8 cellular contexts compared by ENCODE assay signal in the genomic region with DNA sequence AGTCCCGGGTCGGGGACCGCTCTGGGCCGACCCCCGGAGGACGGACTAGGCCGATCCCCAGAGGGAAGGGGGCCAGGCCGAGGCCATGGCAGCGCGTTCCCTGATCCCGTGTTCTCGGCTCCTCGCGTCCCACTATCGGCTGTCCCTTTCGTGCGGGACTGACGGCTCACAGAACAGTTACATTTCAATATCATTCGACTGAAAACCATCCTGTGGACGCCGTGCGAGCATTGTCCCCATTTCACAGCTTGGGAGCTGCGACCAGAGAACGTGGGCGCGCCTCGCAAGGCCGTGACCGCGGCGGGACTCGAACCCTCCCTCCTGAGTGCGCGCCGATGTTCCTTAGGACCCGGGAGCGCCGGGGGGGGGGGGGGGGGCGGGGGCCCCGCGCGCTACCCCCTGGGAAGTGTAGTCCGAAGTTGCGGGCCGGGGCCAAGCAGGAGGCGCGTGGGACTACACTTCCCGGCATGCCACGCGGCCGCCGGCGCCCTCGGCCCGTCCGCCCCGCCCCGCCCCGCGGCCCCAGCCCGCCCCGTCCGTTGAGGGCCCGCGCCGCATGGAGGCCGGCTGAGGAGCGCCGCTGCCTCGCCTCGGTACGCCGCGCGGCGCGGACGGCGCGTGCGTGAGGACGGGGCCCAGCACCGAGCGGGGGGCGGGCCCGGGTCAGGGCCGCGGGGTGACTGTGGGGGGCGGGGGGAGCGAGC. TPM values are rescaled to one million over a fixed set of nuclear protein-coding genes. Genes with fewer than 3 reads are reported as not detected.
DNase-seq lines count a peak whose midpoint lies in the region; ATAC-seq, FAIRE-seq and TF ChIP-seq lines count a peak whose summit lies in the region.

A gene with protein sequence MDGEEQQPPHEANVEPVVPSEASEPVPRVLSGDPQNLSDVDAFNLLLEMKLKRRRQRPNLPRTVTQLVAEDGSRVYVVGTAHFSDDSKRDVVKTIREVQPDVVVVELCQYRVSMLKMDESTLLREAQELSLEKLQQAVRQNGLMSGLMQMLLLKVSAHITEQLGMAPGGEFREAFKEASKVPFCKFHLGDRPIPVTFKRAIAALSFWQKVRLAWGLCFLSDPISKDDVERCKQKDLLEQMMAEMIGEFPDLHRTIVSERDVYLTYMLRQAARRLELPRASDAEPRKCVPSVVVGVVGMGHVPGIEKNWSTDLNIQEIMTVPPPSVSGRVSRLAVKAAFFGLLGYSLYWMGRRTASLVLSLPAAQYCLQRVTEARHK (plus strand): TSS at position 530 of the 704 bp plus-strand sequence. CDS start 7,148 bp downstream, outside the sequence.

- H2BK5ac ChIP-seq in neuronal stem cell (ENCODE audit: low read length), result peak within 1 kb of the TSS; percentile 35

- H3K36me3 Mint-ChIP-seq in activated naive CD4-positive, alpha-beta T cell treated with anti-CD3 and anti-CD28 coated beads for 36 hours (ENCODE audit: low read depth), result peaks cover 2% of the 10 kb centered on the region

- H4K20me1 ChIP-seq in SK-N-SH (ENCODE audit: insufficient read depth), result 0 out of 2 replicates have a peak, but pooled peaks cover 14% of the 10 kb centered on the region

- H3K27ac ChIP-seq in SK-N-SH (ENCODE audit: low read depth in 2 of 2, low read length in 1 of 2) (peak within 1 kb of the TSS in 1 of 2 experiments; percentile 69; a peak in 1 of 4 replicates), neuronal stem cell (replicated peaks; ENCODE audit: low read length) (no peak within 1 kb of the TSS), stomach smooth muscle (ENCODE audit: low read length) (no peak within 1 kb of the TSS)

- H3K9me3 Mint-ChIP-seq in activated naive CD4-positive, alpha-beta T cell treated with anti-CD3 and anti-CD28 coated beads for 36 hours, result no peaks in the 10 kb centered on the region

- DNase-seq in AG04449 (ENCODE audit: low read depth, low spot score), result no peak
- peak; percentile 34 for DNase-seq in KG1 (lab: John Stamatoyannopoulos, UW)
- DNase-seq in SK-N-SH, result peak; percentile 99
- peak; percentile 90 for DNase-seq in activated naive CD4-positive, alpha-beta T cell treated with anti-CD3 and anti-CD28 coated beads for 36 hours
- DNase-seq in frontal cortex (ENCODE audit: low spot score in 2 of 2), result peak; percentile 99 to 100
- DNase-seq in neuronal stem cell (ENCODE audit: low spot score), result peak; percentile 81

- FAIRE-seq in frontal cortex (lab: Jason Lieb, UNC), result no peak

- POLR2A ChIA-PET in AG04449 (lab: Yijun Ruan, JAX), result no interaction called here
- POLR2A ChIA-PET in SK-N-SH (lab: Yijun Ruan, JAX), result no interaction called here

- H3K4me3 ChIP-seq in AG04449 (ENCODE audit: low read depth, low read length) (peak within 1 kb of the TSS; percentile 67), SK-N-SH (ENCODE audit: low read depth in 2 of 2, low read length in 1 of 2) (peak within 1 kb of the TSS; percentile 68 to 73), neuronal stem cell (ENCODE audit: low read length in 2 of 2) (peak within 1 kb of the TSS; percentile 74 to 87), stomach smooth muscle (ENCODE audit: low read length in 2 of 2) (peak within 1 kb of the TSS; percentile 68 to 83)

- WGBS in SK-N-SH (ENCODE audit: low lambda C conversion rate), result 40% methylated on average over 27 of the region's 90 CpGs
- WGBS in neuronal stem cell (ENCODE audit: extremely low coverage in 2 of 2, insufficient read length in 2 of 2, insufficient replicate concordance in 1 of 2), 2 donors, result no CpG with 5 or more reads among the region's 90 CpGs

- TF ChIP-seq EP300 in SK-N-SH (IDR thresholded peaks at IDR 0.05; ENCODE audit: borderline replicate concordance in 1 of 2, low read depth in 1 of 2, low read length in 1 of 2), result no peak

- peaks cover 4 to 45% of the 10 kb centered on the region in 2 experiments; a peak in 2 of 4 replicates for H3K4me1 ChIP-seq in SK-N-SH (ENCODE audit: control insufficient read depth in 1 of 2, insufficient read depth in 2 of 2, low read depth in 1 of 2, low read length in 1 of 2)
- peaks cover 6 to 16% of the 10 kb centered on the region in 2 donors for H3K4me1 ChIP-seq in neuronal stem cell (ENCODE audit: control insufficient read depth in 2 of 2, insufficient read depth in 1 of 2, low read depth in 1 of 2, low read length in 2 of 2)
- H3K4me1 ChIP-seq in stomach smooth muscle (ENCODE audit: control insufficient read depth, insufficient read depth, low read length), result peaks cover 46% of the 10 kb centered on the region

- peaks cover 43% of the 10 kb centered on the region for H3K79me2 ChIP-seq in SK-N-SH (ENCODE audit: insufficient read depth)

- H3K4me1 Mint-ChIP-seq in activated naive CD4-positive, alpha-beta T cell treated with anti-CD3 and anti-CD28 coated beads for 36 hours (ENCODE audit: low read depth), result peaks cover 33% of the 10 kb centered on the region

- H2BK12ac ChIP-seq in neuronal stem cell (ENCODE audit: low read length), result peak within 1 kb of the TSS; percentile 84

- H2BK120ac ChIP-seq in neuronal stem cell (ENCODE audit: low read depth, low read length), result no peak within 1 kb of the TSS

- H3K4me3 Mint-ChIP-seq in activated naive CD4-positive, alpha-beta T cell treated with anti-CD3 and anti-CD28 coated beads for 36 hours, result peak within 1 kb of the TSS; percentile 93

- peaks cover 14% of the 10 kb centered on the region for H3K79me1 ChIP-seq in neuronal stem cell (ENCODE audit: low read depth, low read length)

- H2BK15ac ChIP-seq in neuronal stem cell (ENCODE audit: low read length), result peak within 1 kb of the TSS; percentile 98

- intact Hi-C loops in activated naive CD4-positive, alpha-beta T cell treated with anti-CD3 and anti-CD28 coated beads for 36 hours (cut with micrococcal nuclease), result loop anchor here (2.0 kb wide), 1 partner anchor 15 kb away; a partner anchor contains a TSS

- H3K9me3 ChIP-seq in SK-N-SH, result no peaks in the 10 kb centered on the region
- no peaks in the 10 kb centered on the region for H3K9me3 ChIP-seq in neuronal stem cell (replicated peaks in 1 of 2; ENCODE audit: control insufficient read depth in 2 of 2, insufficient read depth in 1 of 2, low read depth in 1 of 2, low read length in 2 of 2)
- H3K9me3 ChIP-seq in stomach smooth muscle (ENCODE audit: control insufficient read depth in 2 of 2, low read length in 2 of 2), result no peaks in the 10 kb centered on the region

- H3K36me3 ChIP-seq in SK-N-SH (replicated peaks in 1 of 2; ENCODE audit: control insufficient read depth in 1 of 2, insufficient read depth in 2 of 2, low read length in 1 of 2) (peaks cover 0 to 5% of the 10 kb centered on the region in 2 experiments), neuronal stem cell (replicated peaks in 1 of 2; ENCODE audit: control insufficient read depth in 2 of 2, insufficient read depth in 2 of 2, low read length in 2 of 2) (peaks cover 0 to 3% of the 10 kb centered on the region in 2 donors), stomach smooth muscle (ENCODE audit: control insufficient read depth in 2 of 2, insufficient read depth in 2 of 2, low read length in 2 of 2) (no peaks in the 10 kb centered on the region)

- H3K27me3 ChIP-seq in SK-N-SH (ENCODE audit: insufficient read depth), result no peaks in the 10 kb centered on the region
- H3K27me3 ChIP-seq in neuronal stem cell (ENCODE audit: control insufficient read depth in 3 of 3, insufficient read depth in 3 of 3, low read depth in 1 of 3, low read length in 3 of 3), result peaks cover 0 to 12% (median 0%) of the 10 kb centered on the region in 3 experiments
- no peaks in the 10 kb centered on the region for H3K27me3 ChIP-seq in stomach smooth muscle (ENCODE audit: control insufficient read depth in 1 of 2, insufficient read depth in 2 of 2, low read length in 2 of 2)

- peak within 1 kb of the TSS; percentile 87 for H3K27ac Mint-ChIP-seq in activated naive CD4-positive, alpha-beta T cell treated with anti-CD3 and anti-CD28 coated beads for 36 hours

- no peak within 1 kb of the TSS for H4K91ac ChIP-seq in neuronal stem cell (ENCODE audit: low read depth, low read length, poor library complexity)

- ATAC-seq in GM19025 (IDR thresholded peaks at IDR 0.05; ENCODE audit: low read depth, unreplicated experiment), result peak; percentile 39

- H3F3A ChIP-seq in SK-N-SH (replicated peaks; ENCODE audit: insufficient read depth), result no peaks in the 10 kb centered on the region

- CTCF ChIA-PET in AG04449 (lab: Yijun Ruan, JAX) (no interaction called here), SK-N-SH (lab: Yijun Ruan, JAX) (interaction anchor here (1.0 kb wide), 1 partner anchor 36 kb away, joined by 3 read pairs; no protein-coding TSS in a partner anchor)
- CTCF ChIA-PET in activated naive CD4-positive, alpha-beta T cell treated with anti-CD3 and anti-CD28 coated beads for 36 hours (lab: Charles Lee), result no interaction called here

- H3K23ac ChIP-seq in neuronal stem cell (ENCODE audit: low read depth, low read length, poor library complexity), result peak within 1 kb of the TSS; percentile 87

- peak within 1 kb of the TSS; percentile 96 for H2AK5ac ChIP-seq in neuronal stem cell (ENCODE audit: low read depth, low read length)

- H3K18ac ChIP-seq in neuronal stem cell (ENCODE audit: low read length), result peak within 1 kb of the TSS; percentile 94

- no peak for TF ChIP-seq CTCF in AG04449 (IDR thresholded peaks at IDR 0.05; ENCODE audit: insufficient read depth, low read length, missing control alignments)
- no peak for TF ChIP-seq CTCF in SK-N-SH (IDR thresholded peaks at IDR 0.05)

- H4K8ac ChIP-seq in neuronal stem cell (ENCODE audit: low read depth, low read length), result peak within 1 kb of the TSS; percentile 65

- no peaks in the 10 kb centered on the region for H3K9me2 ChIP-seq in SK-N-SH

- H2AFZ ChIP-seq in SK-N-SH (ENCODE audit: low read depth) (peak within 1 kb of the TSS; percentile 72; the same call in 1 of the 2 replicates), neuronal stem cell (ENCODE audit: low read length) (peak within 1 kb of the TSS; percentile 91)

- TF ChIP-seq RAD21 in SK-N-SH (IDR thresholded peaks at IDR 0.05; ENCODE audit: low read length), result no peak

- peak within 1 kb of the TSS; percentile 93 for H3K4me2 ChIP-seq in SK-N-SH
- H3K4me2 ChIP-seq in neuronal stem cell (ENCODE audit: insufficient read depth, low read length, poor library complexity, severe bottlenecking), result peak within 1 kb of the TSS; percentile 74

- no peaks in the 10 kb centered on the region for H3K27me3 Mint-ChIP-seq in activated naive CD4-positive, alpha-beta T cell treated with anti-CD3 and anti-CD28 coated beads for 36 hours (ENCODE audit: low read depth)

- peak within 1 kb of the TSS; percentile 89 for H3K14ac ChIP-seq in neuronal stem cell (ENCODE audit: low read length)

- no peak within 1 kb of the TSS for H3K4ac ChIP-seq in neuronal stem cell (ENCODE audit: low read length)

- H3K9ac ChIP-seq in SK-N-SH, result peak within 1 kb of the TSS; percentile 71
- peak within 1 kb of the TSS; percentile 93 for H3K9ac ChIP-seq in neuronal stem cell (ENCODE audit: low read depth, low read length, poor library complexity)
- peak within 1 kb of the TSS; percentile 66 to 68 for H3K9ac ChIP-seq in stomach smooth muscle (ENCODE audit: low read length in 2 of 2)

RNA-seq across cellular contexts. Expression of the gene that starts here (rescaled TPM):
- polyA plus RNA-seq in SK-N-SH (2012; rRNA removed), result 36.7 and 50.6 TPM in 2 replicates
- 16.1 and 28.8 TPM in 2 replicates for polyA plus RNA-seq in SK-N-SH (2012; cell fraction: cytosol; rRNA removed)
- 246 and 320 TPM in 2 replicates for polyA plus RNA-seq in SK-N-SH (2012; cell fraction: nucleus; rRNA removed)
- total RNA-seq in activated naive CD4-positive, alpha-beta T cell treated with anti-CD3 and anti-CD28 coated beads for 36 hours, result 10 to 100 TPM; 61.0 to 62.8 TPM
- 4.9 TPM for total RNA-seq in frontal cortex
- 34.5 TPM for polyA plus RNA-seq in neuronal stem cell (2013, experiment 1 of 2)
- 33.8 TPM for polyA plus RNA-seq in neuronal stem cell (2013, experiment 2 of 2)

Comparison
In these comparisons a context has a peak if more than half of its experiments do, and no peak if none do; other contexts are left out.
1. RNA of the gene that starts here (total RNA-seq): 61.0 to 62.8 TPM in activated naive CD4-positive, alpha-beta T cell treated with anti-CD3 and anti-CD28 coated beads for 36 hours; 4.9 TPM in frontal cortex (single experiment); every median in the first group is over 10 times any median in the second.
2. Peak in every context shown above with its lines, with median percentiles within 50 percentile points of each other: H3K4me3 ChIP-seq and H3K9ac ChIP-seq.